ENCODE assay signal across 14 cellular contexts in genomic region chr11:82863209-82863608, GRCh38.
"Had no signal": no experiment of that assay in that cellular context is flagged by ENCODE, and none has a peak within 500 bp of the region (broad histone marks: within the 10 kb centered on the region; RNA-seq: fewer than 3 reads in every experiment).

No MANE protein-coding gene starts in this region.

- DNase-seq: activated CD4-positive, alpha-beta memory T cell treated with anti-CD3 and anti-CD28 coated beads, Interleukin-2, amount 10 ng/mL, durations not matched to agents 7 days and 5 days; activated CD4-positive, alpha-beta T cell treated with anti-CD3 and anti-CD28 coated beads for 36 hours; activated CD8-positive, alpha-beta memory T cell treated with anti-CD3 and anti-CD28 coated beads, Interleukin-2, amount 50 U/mL, for 4 hours; activated gamma-delta T cell treated with Interleukin-2 at 50 U/mL for 16 hours; activated T-cell treated with anti-CD3 and anti-CD28 coated beads, Interleukin-2, amount 50 U/mL, for 72 hours; colonic mucosa; effector CD4-positive, alpha-beta T cell; foreskin melanocyte; head of caudate nucleus; left cardiac atrium; lower lobe of right lung; stimulated activated CD4-positive, alpha-beta T cell treated with anti-CD3 and anti-CD28 coated beads, Interleukin-4, amount 100 ng/mL, for 1 hour had no signal

- H3K4me1 ChIP-seq: colonic mucosa had no signal

- H3K4me3 ChIP-seq: colonic mucosa, lower lobe of right lung had no signal

- ATAC-seq: activated CD4-positive, alpha-beta T cell treated with anti-CD3 and anti-CD28 coated beads for 36 hours; activated T-cell treated with anti-CD3 and anti-CD28 coated beads, Interleukin-2, amount 50 U/mL, for 72 hours; left cardiac atrium; lower lobe of right lung had no signal

- H3K36me3 ChIP-seq: colonic mucosa, lower lobe of right lung had no signal

- H3K27ac ChIP-seq: colonic mucosa, lower lobe of right lung, VCaP had no signal

- H3K9me3 ChIP-seq: colonic mucosa, lower lobe of right lung had no signal

- FAIRE-seq: astrocyte had no signal

- H3K27me3 ChIP-seq: colonic mucosa had no signal
